In genomic region chr7:54877683-54878082, GRCh38 we compare ENCODE assay signal across 14 cellular contexts.
DNase-seq lines count a peak whose midpoint lies in the region; ATAC-seq and TF ChIP-seq lines count a peak whose summit lies in the region.
"Had no signal": no experiment of that assay in that cellular context is flagged by ENCODE, and none has a peak within 500 bp of the region (broad histone marks: within the 10 kb centered on the region; RNA-seq: fewer than 3 reads in every experiment).

No MANE protein-coding gene starts in this region.

- H3K4me3 ChIP-seq in BE2C (ENCODE audit: low read depth, low read length) (no peak overlapping the region), mammary epithelial cell (replicated peaks in 1 of 3; ENCODE audit: insufficient read depth in 1 of 3, low read depth in 2 of 3, low read length in 3 of 3) (no peak overlapping the region), right lobe of liver (no peak overlapping the region)
- H3K4me3 ChIP-seq: BLaER1 treated with 17β-estradiol and CSF1 and Interleukin-3, amounts not matched to agents 10 nM and 100 nM; GM23248; thoracic aorta had no signal

- peak; percentile 32 for TF ChIP-seq RAD21 in Ishikawa (IDR thresholded peaks at IDR 0.05; ENCODE audit: low read depth)

- CTCF ChIA-PET in mammary epithelial cell (lab: Charles Lee; ENCODE audit: low non-redundant PET): interaction anchor here (0.6 to 0.8 kb wide), 4 partner anchors 34 to 373 kb away, joined by 3 to 7 read pairs (median 5); no protein-coding TSS in a partner anchor

- BruUV-seq in mammary epithelial cell (replicated peaks; lab: Mats Ljungman, UMichigan): no TSS peak

- H4K20me1 ChIP-seq in mammary epithelial cell (ENCODE audit: insufficient read depth, low read length): no peaks in the 10 kb centered on the region
- H4K20me1 ChIP-seq: BLaER1 treated with 17β-estradiol and CSF1 and Interleukin-3, amounts not matched to agents 10 nM and 100 nM had no signal

- H3K79me2 ChIP-seq in mammary epithelial cell (ENCODE audit: insufficient read depth, low read length): no peaks in the 10 kb centered on the region

- peak; percentile 41 for DNase-seq in BE2C
- DNase-seq in mammary epithelial cell: peak; percentile 40
- DNase-seq in right lobe of liver: no peak
- no peak for DNase-seq in NCI-H1930 (lab: John Stamatoyannopoulos, UW)
- no peak for DNase-seq in SKM-1 (lab: John Stamatoyannopoulos, UW; ENCODE audit: unreplicated experiment)
- no peak for DNase-seq in T1000 (lab: John Stamatoyannopoulos, UW)
- DNase-seq: activated CD4-positive, alpha-beta T cell treated with anti-CD3 and anti-CD28 coated beads, Interleukin-2, amount 50 U/mL, for 1 hour; cortex of kidney had no signal

- no peaks in the 10 kb centered on the region for H3K36me3 ChIP-seq in BE2C
- H3K36me3 ChIP-seq in mammary epithelial cell (ENCODE audit: insufficient read depth, low read length): no peaks in the 10 kb centered on the region
- H3K36me3 ChIP-seq in right lobe of liver: no peaks in the 10 kb centered on the region
- H3K36me3 ChIP-seq: BLaER1 treated with 17β-estradiol and CSF1 and Interleukin-3, amounts not matched to agents 10 nM and 100 nM; thoracic aorta had no signal

- 68% methylated on average over 2 of the region's 2 CpGs for WGBS in mammary epithelial cell (ENCODE audit: low coverage, missing lambda C conversion rate)
- 0% methylated on average over 1 of the region's 2 CpGs for WGBS in right lobe of liver (ENCODE audit: insufficient coverage, low coverage, low lambda C conversion rate, missing lambda C conversion rate)

- H3K27ac ChIP-seq in mammary epithelial cell (ENCODE audit: insufficient read depth, low read depth, low read length) (no peak overlapping the region), right lobe of liver (peak overlapping the region in 2 of 3 donors; percentile 22 to 29)
- H3K27ac ChIP-seq: BLaER1 treated with 17β-estradiol and CSF1 and Interleukin-3, amounts not matched to agents 10 nM and 100 nM; GM23248; KMS-11; thoracic aorta had no signal

- H3K4me1 ChIP-seq in BE2C (peaks cover 44% of the 10 kb centered on the region), mammary epithelial cell (ENCODE audit: insufficient read depth, low read length) (peaks cover 11% of the 10 kb centered on the region), right lobe of liver (peaks cover 0 to 7% (median 2%) of the 10 kb centered on the region in 4 donors)

- H2AFZ ChIP-seq in mammary epithelial cell (ENCODE audit: low read depth, low read length): peak overlapping the region; percentile 53
- H2AFZ ChIP-seq: GM23248 had no signal

- no peaks in the 10 kb centered on the region for H3K9me3 ChIP-seq in BE2C
- H3K9me3 ChIP-seq in mammary epithelial cell (replicated peaks; ENCODE audit: insufficient read depth, low read length): no peaks in the 10 kb centered on the region
- no peaks in the 10 kb centered on the region for H3K9me3 ChIP-seq in right lobe of liver
- H3K9me3 ChIP-seq: BLaER1 treated with 17β-estradiol and CSF1 and Interleukin-3, amounts not matched to agents 10 nM and 100 nM; thoracic aorta had no signal

- in situ Hi-C loops in mammary epithelial cell (cut with MboI; ENCODE audit: low sequenced_read_pairs in 2 of 2): no loop called here

- no peak for TF ChIP-seq POLR2A in right lobe of liver (IDR thresholded peaks at IDR 0.05)

- H3K27me3 ChIP-seq in BE2C (no peaks in the 10 kb centered on the region), mammary epithelial cell (ENCODE audit: insufficient read depth, low read length) (no peaks in the 10 kb centered on the region), right lobe of liver (no peaks in the 10 kb centered on the region)
- H3K27me3 ChIP-seq: BLaER1 treated with 17β-estradiol and CSF1 and Interleukin-3, amounts not matched to agents 10 nM and 100 nM had no signal

- intact Hi-C loops in mammary epithelial cell (cut with micrococcal nuclease): loop anchor here (1.0 to 10.0 kb wide), 3 partner anchors 90 to 377 kb away; no protein-coding TSS in a partner anchor
- intact Hi-C loops in right lobe of liver (cut with DNase I): no loop called here

- dilution Hi-C loops in mammary epithelial cell (cut with HindIII; ENCODE audit: low sequenced_read_pairs): no loop called here

- ATAC-seq in right lobe of liver (peak; percentile 88 to 96 (median 93)), HG03571 (IDR thresholded peaks at IDR 0.05; ENCODE audit: unreplicated experiment) (no peak)

- no peak for TF ChIP-seq EP300 in Ishikawa (IDR thresholded peaks at IDR 0.05; ENCODE audit: borderline replicate concordance)

- H3K4me2 ChIP-seq in mammary epithelial cell (ENCODE audit: insufficient read depth, low read depth, low read length): no peak overlapping the region
- H3K4me2 ChIP-seq: KMS-11 had no signal

- no peak overlapping the region for H3K9ac ChIP-seq in mammary epithelial cell (ENCODE audit: insufficient read depth, low read length)
- H3K9ac ChIP-seq: BLaER1 treated with 17β-estradiol and CSF1 and Interleukin-3, amounts not matched to agents 10 nM and 100 nM; GM23248; KMS-11 had no signal

- TF ChIP-seq CTCF in BE2C (IDR thresholded peaks at IDR 0.05; ENCODE audit: low read depth, low read length): peak; percentile 67
- peak in 1 of 2 donors; percentile 61 for TF ChIP-seq CTCF in mammary epithelial cell (conservative IDR thresholded peaks at IDR 0.05 in 1 of 2, IDR thresholded peaks at IDR 0.05 in 1 of 2; ENCODE audit: extremely low read depth in 1 of 2, insufficient read depth in 1 of 2, low read depth in 1 of 2, low read length in 2 of 2)
- peak; percentile 41 to 52 (median 50) for TF ChIP-seq CTCF in right lobe of liver (IDR thresholded peaks at IDR 0.05)

TF ChIP-seq in Ishikawa, 13 proteins besides CTCF, POLR2A, EP300 and RAD21:
- TF ChIP-seq ZBTB7A (IDR thresholded peaks at IDR 0.05; ENCODE audit: low read depth): no peak

Comparison
In these comparisons a context has a peak if more than half of its experiments do, and no peak if none do; other contexts are left out.
1. DNase-seq: peak in BE2C (single experiment) and mammary epithelial cell (single experiment); none in right lobe of liver (0 of 3), NCI-H1930 (0 of 2), SKM-1 (single experiment) and T1000 (single experiment).